20 cellular contexts compared by ENCODE assay signal in genomic region chr5:33283243-33283642, GRCh38.
DNase-seq lines count a peak whose midpoint lies in the region; ATAC-seq, FAIRE-seq and TF ChIP-seq lines count a peak whose summit lies in the region.
"Had no signal": no experiment of that assay in that cellular context is flagged by ENCODE, and none has a peak within 500 bp of the region (broad histone marks: within the 10 kb centered on the region; RNA-seq: fewer than 3 reads in every experiment).

No MANE protein-coding gene starts in this region.

- POLR2A ChIA-PET in PC-3 (lab: Charles Lee; ENCODE audit: unreplicated experiment) = no interaction called here
- POLR2A ChIA-PET in activated CD4-positive, alpha-beta memory T cell treated with anti-CD3 and anti-CD28 coated beads, Interleukin-2, amount 10 ng/mL, durations not matched to agents 7 days and 5 days (lab: Charles Lee) = no interaction called here

- H4K20me1 ChIP-seq in PC-3 (ENCODE audit: low read length) = no peaks in the 10 kb centered on the region
- H4K20me1 ChIP-seq: BLaER1 treated with 17β-estradiol and CSF1 and Interleukin-3, amounts not matched to agents 10 nM and 100 nM had no signal

- TF ChIP-seq CTCF in PC-3 (conservative IDR thresholded peaks at IDR 0.05; ENCODE audit: low read depth, low read length) (no peak), pancreas (IDR thresholded peaks at IDR 0.05) (no peak), transverse colon (IDR thresholded peaks at IDR 0.05) (no peak)

- FAIRE-seq in A204.1 (lab: Jason Lieb, UNC) (peak; percentile 80), pancreas (lab: Jason Lieb, UNC) (peak; percentile 51)
- FAIRE-seq: D721Med, G401.6, GM12891, GM19239 had no signal

- TF ChIP-seq EP300 in transverse colon (IDR thresholded peaks at IDR 0.05; ENCODE audit: low read depth) = no peak

- H3K4me1 Mint-ChIP-seq in activated CD4-positive, alpha-beta memory T cell treated with anti-CD3 and anti-CD28 coated beads, Interleukin-2, amount 10 ng/mL, durations not matched to agents 7 days and 5 days = no peaks in the 10 kb centered on the region
- H3K4me1 Mint-ChIP-seq: B cell had no signal

- H3K9me2 ChIP-seq in PC-3 (replicated peaks; ENCODE audit: low read length) = no peaks in the 10 kb centered on the region

- H3K27ac ChIP-seq in PC-3 (ENCODE audit: low read length) = peak overlapping the region; percentile 16
- H3K27ac ChIP-seq in pancreas = no peak overlapping the region
- no peak overlapping the region for H3K27ac ChIP-seq in transverse colon
- H3K27ac ChIP-seq: 22Rv1; BLaER1 treated with 17β-estradiol and CSF1 and Interleukin-3, amounts not matched to agents 10 nM and 100 nM; C4-2B had no signal

- H3K27me3 ChIP-seq in PC-3 (ENCODE audit: low read length) = no peaks in the 10 kb centered on the region
- H3K27me3 ChIP-seq in pancreas = no peaks in the 10 kb centered on the region
- no peaks in the 10 kb centered on the region for H3K27me3 ChIP-seq in transverse colon
- H3K27me3 ChIP-seq: BLaER1 treated with 17β-estradiol and CSF1 and Interleukin-3, amounts not matched to agents 10 nM and 100 nM had no signal

- ATAC-seq in PC-3 (peak; percentile 80), pancreas (no peak)
- ATAC-seq: CD8-positive, alpha-beta T cell had no signal

- peak; percentile 57 for DNase-seq in PC-3
- no peak for DNase-seq in pancreas
- no peak for DNase-seq in activated CD4-positive, alpha-beta memory T cell treated with anti-CD3 and anti-CD28 coated beads, Interleukin-2, amount 10 ng/mL, durations not matched to agents 7 days and 5 days
- DNase-seq in transverse colon = no peak
- DNase-seq: AML-193; Caco-2; Calu3; CD4-positive, alpha-beta T cell; CD8-positive, alpha-beta T cell; DMS79 treated with DMSO at 0.1 percent for 48 hours; GF-D8 had no signal

- H3F3A ChIP-seq in PC-3 (ENCODE audit: low read length, unreplicated experiment) = no peaks in the 10 kb centered on the region

- H3K4me3 Mint-ChIP-seq in activated CD4-positive, alpha-beta memory T cell treated with anti-CD3 and anti-CD28 coated beads, Interleukin-2, amount 10 ng/mL, durations not matched to agents 7 days and 5 days = no peak overlapping the region
- H3K4me3 Mint-ChIP-seq: B cell; CD4-positive, alpha-beta T cell; CD8-positive, alpha-beta T cell had no signal

- H3K27ac Mint-ChIP-seq in activated CD4-positive, alpha-beta memory T cell treated with anti-CD3 and anti-CD28 coated beads, Interleukin-2, amount 10 ng/mL, durations not matched to agents 7 days and 5 days = no peak overlapping the region
- H3K27ac Mint-ChIP-seq: B cell; CD4-positive, alpha-beta T cell; CD8-positive, alpha-beta T cell had no signal

- no peaks in the 10 kb centered on the region for H3K9me3 Mint-ChIP-seq in activated CD4-positive, alpha-beta memory T cell treated with anti-CD3 and anti-CD28 coated beads, Interleukin-2, amount 10 ng/mL, durations not matched to agents 7 days and 5 days
- H3K9me3 Mint-ChIP-seq: CD4-positive, alpha-beta T cell; CD8-positive, alpha-beta T cell had no signal

- H3K9me3 ChIP-seq in PC-3 (ENCODE audit: low read length) (no peaks in the 10 kb centered on the region), pancreas (no peaks in the 10 kb centered on the region), transverse colon (no peaks in the 10 kb centered on the region)
- H3K9me3 ChIP-seq: BLaER1 treated with 17β-estradiol and CSF1 and Interleukin-3, amounts not matched to agents 10 nM and 100 nM; Caco-2 had no signal

- intact Hi-C loops in PC-3 (cut with micrococcal nuclease) = loop anchor here (1.0 kb wide), 1 partner anchor 11 kb away; no protein-coding TSS in a partner anchor
- intact Hi-C loops in pancreas (cut with DNase I) = no loop called here
- intact Hi-C loops in transverse colon (cut with DNase I; ENCODE audit: low total_unique reads) = loop anchor here (10.0 kb wide), 1 partner anchor 568 kb away; the partner anchor contains the start of gene NPR3

- H3K36me3 ChIP-seq in PC-3 (ENCODE audit: low read depth, low read length) = no peaks in the 10 kb centered on the region
- no peaks in the 10 kb centered on the region for H3K36me3 ChIP-seq in pancreas
- H3K36me3 ChIP-seq in transverse colon = no peaks in the 10 kb centered on the region
- H3K36me3 ChIP-seq: BLaER1 treated with 17β-estradiol and CSF1 and Interleukin-3, amounts not matched to agents 10 nM and 100 nM had no signal

- H3K4me1 ChIP-seq in PC-3 (ENCODE audit: insufficient read depth, low read length) (peaks cover 24% of the 10 kb centered on the region), pancreas (no peaks in the 10 kb centered on the region), transverse colon (peaks cover 0 to 11% (median 0%) of the 10 kb centered on the region in 4 donors)
- H3K4me1 ChIP-seq: BLaER1 treated with 17β-estradiol and CSF1 and Interleukin-3, amounts not matched to agents 10 nM and 100 nM; Caco-2 had no signal

- no TSS peak for BruUV-seq in PC-3 (replicated peaks; lab: Mats Ljungman, UMichigan)

- no peaks in the 10 kb centered on the region for H3K36me3 Mint-ChIP-seq in activated CD4-positive, alpha-beta memory T cell treated with anti-CD3 and anti-CD28 coated beads, Interleukin-2, amount 10 ng/mL, durations not matched to agents 7 days and 5 days (ENCODE audit: low read depth)
- H3K36me3 Mint-ChIP-seq: CD8-positive, alpha-beta T cell had no signal

- CTCF ChIA-PET in PC-3 (lab: Charles Lee) = no interaction called here
- CTCF ChIA-PET in activated CD4-positive, alpha-beta memory T cell treated with anti-CD3 and anti-CD28 coated beads, Interleukin-2, amount 10 ng/mL, durations not matched to agents 7 days and 5 days (lab: Charles Lee) = no interaction called here

- no peak for TF ChIP-seq POLR2A in transverse colon (IDR thresholded peaks at IDR 0.05)

- peak overlapping the region; percentile 38 for H3K4me2 ChIP-seq in PC-3 (ENCODE audit: low read length)
- H3K4me2 ChIP-seq: BLaER1 treated with 17β-estradiol and CSF1 and Interleukin-3, amounts not matched to agents 10 nM and 100 nM had no signal

- H2AFZ ChIP-seq in PC-3 (ENCODE audit: low read length) = no peak overlapping the region

- no peak overlapping the region for H3K9ac ChIP-seq in PC-3 (ENCODE audit: low read length)
- H3K9ac ChIP-seq: BLaER1 treated with 17β-estradiol and CSF1 and Interleukin-3, amounts not matched to agents 10 nM and 100 nM had no signal

- no peak overlapping the region for H3K4me3 ChIP-seq in PC-3 (ENCODE audit: low read length)
- H3K4me3 ChIP-seq in pancreas = no peak overlapping the region
- no peak overlapping the region for H3K4me3 ChIP-seq in transverse colon
- H3K4me3 ChIP-seq: BLaER1 treated with 17β-estradiol and CSF1 and Interleukin-3, amounts not matched to agents 10 nM and 100 nM had no signal

- H3K27me3 Mint-ChIP-seq in activated CD4-positive, alpha-beta memory T cell treated with anti-CD3 and anti-CD28 coated beads, Interleukin-2, amount 10 ng/mL, durations not matched to agents 7 days and 5 days = no peaks in the 10 kb centered on the region
- H3K27me3 Mint-ChIP-seq: B cell; CD4-positive, alpha-beta T cell had no signal

- H3K79me2 ChIP-seq in PC-3 (ENCODE audit: low read length) = no peaks in the 10 kb centered on the region

- in situ Hi-C loops in transverse colon (cut with MboI; ENCODE audit: low pct_ligation_motif_present in 1 of 4, low pct_unique_long_range_greater_than_20kb in 1 of 4, low sequenced_read_pairs in 3 of 4) = no loop called here

Comparison
In these comparisons a context has a peak if more than half of its experiments do, and no peak if none do; other contexts are left out.
1. intact Hi-C loops: an anchor here in PC-3 (1.0 kb wide) and transverse colon (10.0 kb wide); none called in pancreas.